27 cellular contexts compared by ENCODE assay signal in the genomic region with DNA sequence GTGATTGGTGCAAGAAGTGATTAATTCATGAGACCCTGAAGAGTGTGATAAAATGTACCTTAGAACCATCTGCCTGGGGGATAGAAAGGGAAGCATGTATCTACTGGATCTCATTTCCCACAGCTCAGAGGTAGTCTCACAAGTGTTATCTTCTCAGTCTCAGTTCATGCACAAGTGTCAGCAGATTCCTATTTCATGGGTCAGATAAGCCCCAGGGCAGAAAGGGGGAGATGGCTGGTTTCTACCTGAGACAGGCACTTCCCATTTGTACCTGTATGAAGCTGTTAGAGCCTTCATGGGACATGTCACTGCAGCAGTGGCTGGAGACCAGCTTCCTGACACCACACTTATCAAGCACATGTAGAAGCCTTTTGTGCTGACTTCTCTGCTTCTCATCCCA.
"Had no signal": no experiment of that assay in that cellular context is flagged by ENCODE, and none has a peak within 500 bp of the region (broad histone marks: within the 10 kb centered on the region; RNA-seq: fewer than 3 reads in every experiment).

No MANE protein-coding gene starts in this region.

- H3K36me3 ChIP-seq: ascending aorta, breast epithelium, esophagus squamous epithelium had no signal

- ATAC-seq: activated CD4-positive, alpha-beta T cell treated with anti-CD3 and anti-CD28 coated beads for 36 hours; activated naive CD4-positive, alpha-beta T cell treated with anti-CD3 and anti-CD28 coated beads, Interleukin-2, amount 50 U/mL, for 72 hours; activated T-cell treated with anti-CD3 and anti-CD28 coated beads, Interleukin-2, amount 50 U/mL, for 72 hours; effector memory CD8-positive, alpha-beta T cell had no signal

- H3K4me3 ChIP-seq: ascending aorta, breast epithelium, coronary artery, esophagus squamous epithelium had no signal

- H3K9me3 ChIP-seq: esophagus squamous epithelium had no signal

- H3K27ac ChIP-seq: ascending aorta, breast epithelium, coronary artery, epithelial cell of prostate, esophagus squamous epithelium had no signal

- H3K27ac Mint-ChIP-seq: activated CD4-positive, alpha-beta memory T cell treated with anti-CD3 and anti-CD28 coated beads, Interleukin-2, amount 10 ng/mL, durations not matched to agents 7 days and 5 days; activated CD4-positive, alpha-beta T cell treated with anti-CD3 and anti-CD28 coated beads for 36 hours; activated CD4-positive, alpha-beta T cell treated with anti-CD3 and anti-CD28 coated beads, Interleukin-2, amount 10 ng/mL, durations not matched to agents 24 days and 14 days; activated naive CD4-positive, alpha-beta T cell treated with anti-CD3 and anti-CD28 coated beads, Interleukin-2, amount 10 ng/mL, durations not matched to agents 7 days and 5 days; activated naive CD4-positive, alpha-beta T cell treated with anti-CD3 and anti-CD28 coated beads, Interleukin-2, amount 50 U/mL, for 72 hours; activated naive CD8-positive, alpha-beta T cell treated with anti-CD3 and anti-CD28 coated beads, Interleukin-2, amount 10 ng/mL, durations not matched to agents 7 days and 5 days; activated T-cell treated with anti-CD3 and anti-CD28 coated beads, Interleukin-2, amount 50 U/mL, for 24 hours; activated T-cell treated with anti-CD3 and anti-CD28 coated beads, Interleukin-2, amount 50 U/mL, for 72 hours; brain; effector memory CD8-positive, alpha-beta T cell had no signal

- H3K36me3 Mint-ChIP-seq: activated naive CD4-positive, alpha-beta T cell treated with anti-CD3 and anti-CD28 coated beads, Interleukin-2, amount 10 ng/mL, durations not matched to agents 7 days and 5 days; activated naive CD8-positive, alpha-beta T cell treated with anti-CD3 and anti-CD28 coated beads, Interleukin-2, amount 10 ng/mL, durations not matched to agents 7 days and 5 days; brain had no signal

- H3K4me1 ChIP-seq: ascending aorta, breast epithelium, esophagus squamous epithelium had no signal

- H3K9me3 Mint-ChIP-seq: effector memory CD8-positive, alpha-beta T cell had no signal

- H3K4me1 Mint-ChIP-seq: activated CD4-positive, alpha-beta memory T cell treated with anti-CD3 and anti-CD28 coated beads, Interleukin-2, amount 10 ng/mL, durations not matched to agents 7 days and 5 days; activated naive CD4-positive, alpha-beta T cell treated with anti-CD3 and anti-CD28 coated beads, Interleukin-2, amount 10 ng/mL, durations not matched to agents 7 days and 5 days; activated naive CD8-positive, alpha-beta T cell treated with anti-CD3 and anti-CD28 coated beads, Interleukin-2, amount 10 ng/mL, durations not matched to agents 7 days and 5 days; brain; central memory CD8-positive, alpha-beta T cell had no signal

- H3K4me3 Mint-ChIP-seq: activated CD4-positive, alpha-beta memory T cell treated with anti-CD3 and anti-CD28 coated beads, Interleukin-2, amount 10 ng/mL, durations not matched to agents 7 days and 5 days; activated CD4-positive, alpha-beta T cell treated with anti-CD3 and anti-CD28 coated beads for 36 hours; activated CD4-positive, alpha-beta T cell treated with anti-CD3 and anti-CD28 coated beads, Interleukin-2, amount 10 ng/mL, durations not matched to agents 24 days and 14 days; activated naive CD4-positive, alpha-beta T cell treated with anti-CD3 and anti-CD28 coated beads, Interleukin-2, amount 10 ng/mL, durations not matched to agents 7 days and 5 days; activated naive CD8-positive, alpha-beta T cell treated with anti-CD3 and anti-CD28 coated beads, Interleukin-2, amount 10 ng/mL, durations not matched to agents 7 days and 5 days; activated T-cell treated with anti-CD3 and anti-CD28 coated beads, Interleukin-2, amount 50 U/mL, for 24 hours; activated T-cell treated with anti-CD3 and anti-CD28 coated beads, Interleukin-2, amount 50 U/mL, for 72 hours; brain; central memory CD8-positive, alpha-beta T cell; effector memory CD8-positive, alpha-beta T cell had no signal

- H3K27me3 ChIP-seq: ascending aorta, breast epithelium, esophagus squamous epithelium had no signal

- DNase-seq: activated CD4-positive, alpha-beta memory T cell treated with anti-CD3 and anti-CD28 coated beads, Interleukin-2, amount 10 ng/mL, durations not matched to agents 7 days and 5 days; activated CD4-positive, alpha-beta T cell treated with anti-CD3 and anti-CD28 coated beads for 36 hours; activated CD4-positive, alpha-beta T cell treated with anti-CD3 and anti-CD28 coated beads, Interleukin-2, amount 10 ng/mL, durations not matched to agents 24 days and 14 days; activated CD4-positive, alpha-beta T cell treated with anti-CD3 and anti-CD28 coated beads, Interleukin-2, amount 50 U/mL, for 4 hours; activated CD4-positive, CD25-positive, alpha-beta regulatory T cell; activated CD4-positive, CD25-positive, alpha-beta regulatory T cell treated with anti-CD3 and anti-CD28 coated beads, Interleukin-2, amount 50 U/mL, for 72 hours; activated CD8-positive, alpha-beta memory T cell treated with anti-CD3 and anti-CD28 coated beads, Interleukin-2, amount 50 U/mL, for 48 hours; activated gamma-delta T cell; activated naive CD4-positive, alpha-beta T cell; activated naive CD4-positive, alpha-beta T cell treated with anti-CD3 and anti-CD28 coated beads, Interleukin-2, amount 10 ng/mL, durations not matched to agents 7 days and 5 days; activated naive CD8-positive, alpha-beta T cell treated with anti-CD3 and anti-CD28 coated beads, Interleukin-2, amount 10 ng/mL, durations not matched to agents 7 days and 5 days; activated T-cell treated with anti-CD3 and anti-CD28 coated beads for 4 hours; activated T-cell treated with anti-CD3 and anti-CD28 coated beads, Interleukin-2, amount 50 U/mL, for 24 hours; activated T-cell treated with anti-CD3 and anti-CD28 coated beads, Interleukin-2, amount 50 U/mL, for 72 hours; dermis blood vessel endothelial cell; effector CD4-positive, alpha-beta T cell; effector memory CD8-positive, alpha-beta T cell; esophagus squamous epithelium; head of caudate nucleus; T-helper 2 cell had no signal
